ENCODE assay signal across 13 cellular contexts in the genomic region with DNA sequence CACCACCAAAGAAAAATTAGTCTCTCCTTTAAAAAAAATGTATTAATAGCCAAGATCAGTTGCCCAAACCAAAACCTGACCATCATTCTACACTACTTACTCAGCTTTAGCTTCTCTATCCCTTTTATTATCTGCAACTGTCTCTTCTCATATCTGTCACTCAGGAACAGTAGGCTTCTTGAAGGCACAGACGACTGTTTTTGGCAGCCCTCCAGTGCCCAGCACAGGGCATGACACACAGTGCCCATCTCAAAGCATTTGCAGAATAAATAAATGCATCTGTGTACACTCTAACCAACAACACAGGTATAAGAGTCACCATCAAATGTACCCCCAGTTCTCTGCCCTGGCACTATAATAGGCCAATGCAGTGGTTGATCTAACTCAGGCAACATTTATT.
"Had no signal": no experiment of that assay in that cellular context is flagged by ENCODE, and none has a peak within 500 bp of the region (broad histone marks: within the 10 kb centered on the region; RNA-seq: fewer than 3 reads in every experiment).

No MANE protein-coding gene starts in this region.

- H3K27me3 Mint-ChIP-seq: activated CD4-positive, alpha-beta memory T cell treated with anti-CD3 and anti-CD28 coated beads for 36 hours; activated CD8-positive, alpha-beta memory T cell treated with anti-CD3 and anti-CD28 coated beads, Interleukin-2, amount 10 ng/mL, durations not matched to agents 7 days and 5 days had no signal

- H3K9me3 Mint-ChIP-seq: activated CD4-positive, alpha-beta memory T cell treated with anti-CD3 and anti-CD28 coated beads for 36 hours had no signal

- H3K27ac Mint-ChIP-seq: activated CD4-positive, alpha-beta memory T cell treated with anti-CD3 and anti-CD28 coated beads for 36 hours; activated CD8-positive, alpha-beta memory T cell treated with anti-CD3 and anti-CD28 coated beads, Interleukin-2, amount 10 ng/mL, durations not matched to agents 7 days and 5 days had no signal

- DNase-seq: activated CD4-positive, alpha-beta memory T cell treated with anti-CD3 and anti-CD28 coated beads for 36 hours; activated CD8-positive, alpha-beta memory T cell treated with anti-CD3 and anti-CD28 coated beads, Interleukin-2, amount 10 ng/mL, durations not matched to agents 7 days and 5 days; activated gamma-delta T cell; activated T-cell treated with anti-CD3 and anti-CD28 coated beads for 4 hours; cortex of kidney; heart right ventricle; left cardiac atrium; nucleus accumbens; right cardiac atrium; stimulated activated CD4-positive, alpha-beta T cell treated with anti-CD3 and anti-CD28 coated beads, Interleukin-1b, Interleukin-23, amount 100 ng/mL, for 48 hours; T-helper 1 cell; trophoblast cell; uterus had no signal

- H3K36me3 Mint-ChIP-seq: activated CD4-positive, alpha-beta memory T cell treated with anti-CD3 and anti-CD28 coated beads for 36 hours; activated CD8-positive, alpha-beta memory T cell treated with anti-CD3 and anti-CD28 coated beads, Interleukin-2, amount 10 ng/mL, durations not matched to agents 7 days and 5 days had no signal

- ATAC-seq: activated CD8-positive, alpha-beta memory T cell treated with anti-CD3 and anti-CD28 coated beads, Interleukin-2, amount 10 ng/mL, durations not matched to agents 7 days and 5 days; heart right ventricle; right cardiac atrium had no signal

- H3K4me3 Mint-ChIP-seq: activated CD4-positive, alpha-beta memory T cell treated with anti-CD3 and anti-CD28 coated beads for 36 hours; activated CD8-positive, alpha-beta memory T cell treated with anti-CD3 and anti-CD28 coated beads, Interleukin-2, amount 10 ng/mL, durations not matched to agents 7 days and 5 days had no signal
